Comparison of ENCODE assay signal across 17 cellular contexts in the genomic region with DNA sequence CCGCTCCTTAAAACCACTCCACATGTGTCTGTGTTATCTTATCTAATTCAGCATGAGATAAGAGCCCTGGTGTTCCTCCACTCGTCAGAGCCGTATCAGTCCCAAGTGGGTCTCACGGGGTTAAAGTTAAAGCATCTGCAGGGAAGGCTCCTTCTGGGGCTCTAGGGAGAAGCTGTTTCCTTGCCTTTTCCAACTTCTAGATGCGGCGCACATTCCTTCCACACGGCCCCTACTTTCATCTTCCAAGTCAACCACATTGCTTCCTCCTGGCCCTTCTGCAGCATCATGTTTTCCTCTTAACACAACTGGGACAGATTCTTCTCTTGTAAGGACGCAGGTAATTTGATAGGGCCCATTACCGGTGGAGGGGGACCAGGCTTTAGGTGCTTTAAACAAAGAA.
"Had no signal": no experiment of that assay in that cellular context is flagged by ENCODE, and none has a peak within 500 bp of the region (broad histone marks: within the 10 kb centered on the region; RNA-seq: fewer than 3 reads in every experiment).

No MANE protein-coding gene starts in this region.

- H3K27me3 Mint-ChIP-seq: activated B cell treated with CpG ODN at 0.5 μM for 24 hours; activated CD4-positive, alpha-beta T cell treated with anti-CD3 and anti-CD28 coated beads, Interleukin-2, amount 10 ng/mL, durations not matched to agents 24 days and 14 days; stimulated activated memory B cell treated with anti-CD40 and anti-IgM and Interleukin-4, amounts not matched to agents 10 μg/mL and 1 μg/mL and 100 μg/mL, for 72 hours had no signal

- H3K4me3 ChIP-seq: coronary artery, mucosa of descending colon, spleen, transverse colon had no signal

- H3K4me3 Mint-ChIP-seq: activated B cell treated with CpG ODN at 0.5 μM for 24 hours; activated CD4-positive, alpha-beta T cell treated with anti-CD3 and anti-CD28 coated beads, Interleukin-2, amount 10 ng/mL, durations not matched to agents 24 days and 14 days; naive thymus-derived CD8-positive, alpha-beta T cell; stimulated activated memory B cell treated with anti-CD40 and anti-IgM and Interleukin-4, amounts not matched to agents 10 μg/mL and 1 μg/mL and 100 μg/mL, for 72 hours had no signal

- H3K27me3 ChIP-seq: spleen, transverse colon had no signal

- ATAC-seq: mucosa of descending colon; naive thymus-derived CD8-positive, alpha-beta T cell; right cardiac atrium; stimulated activated memory B cell treated with anti-CD40 and anti-IgM and Interleukin-4, amounts not matched to agents 10 μg/mL and 1 μg/mL and 100 μg/mL, for 72 hours had no signal

- H3K36me3 ChIP-seq: spleen, transverse colon had no signal

- H3K27ac Mint-ChIP-seq: activated B cell treated with CpG ODN at 0.5 μM for 24 hours; activated CD4-positive, alpha-beta T cell treated with anti-CD3 and anti-CD28 coated beads, Interleukin-2, amount 10 ng/mL, durations not matched to agents 24 days and 14 days; activated T-helper 2 cell treated with anti-CD3 and anti-CD28 coated beads, Interferon-gamma antibody, Interleukin-2, Interleukin-4, amounts not matched to agents 10 μg/mL and 5 μg/mL and 100 μg/mL, durations not matched to agents 14 hours and 24 hours and 36 hours; naive thymus-derived CD8-positive, alpha-beta T cell; stimulated activated memory B cell treated with anti-CD40 and anti-IgM and Interleukin-4, amounts not matched to agents 10 μg/mL and 1 μg/mL and 100 μg/mL, for 72 hours had no signal

- H3K4me1 Mint-ChIP-seq: activated B cell treated with CpG ODN at 0.5 μM for 24 hours; activated CD4-positive, alpha-beta T cell treated with anti-CD3 and anti-CD28 coated beads, Interleukin-2, amount 10 ng/mL, durations not matched to agents 24 days and 14 days; naive thymus-derived CD8-positive, alpha-beta T cell; stimulated activated memory B cell treated with anti-CD40 and anti-IgM and Interleukin-4, amounts not matched to agents 10 μg/mL and 1 μg/mL and 100 μg/mL, for 72 hours had no signal

- H3K4me1 ChIP-seq: spleen, transverse colon had no signal

- H3K27ac ChIP-seq: coronary artery, spleen, transverse colon had no signal

- H3K9me3 ChIP-seq: transverse colon had no signal

- H3K36me3 Mint-ChIP-seq: naive thymus-derived CD8-positive, alpha-beta T cell; stimulated activated memory B cell treated with anti-CD40 and anti-IgM and Interleukin-4, amounts not matched to agents 10 μg/mL and 1 μg/mL and 100 μg/mL, for 72 hours had no signal

- DNase-seq: activated B cell treated with CpG ODN at 0.5 μM for 24 hours; activated CD4-positive, alpha-beta T cell treated with anti-CD3 and anti-CD28 coated beads, Interleukin-2, amount 10 ng/mL, durations not matched to agents 24 days and 14 days; activated naive CD4-positive, alpha-beta T cell treated with anti-CD3 and anti-CD28 coated beads, Interleukin-2, amount 50 U/mL, for 16 hours; activated T-cell treated with anti-CD3 and anti-CD28 coated beads for 4 hours; caudate nucleus; effector CD8-positive, alpha-beta T cell; mammary epithelial cell; mucosa of descending colon; naive thymus-derived CD8-positive, alpha-beta T cell; right cardiac atrium; spleen; stimulated activated CD4-positive, alpha-beta T cell treated with anti-CD3 and anti-CD28 coated beads, Interleukin-1b, Interleukin-23, amount 100 ng/mL, for 48 hours; T-helper 2 cell; transverse colon had no signal
